In the genomic region with DNA sequence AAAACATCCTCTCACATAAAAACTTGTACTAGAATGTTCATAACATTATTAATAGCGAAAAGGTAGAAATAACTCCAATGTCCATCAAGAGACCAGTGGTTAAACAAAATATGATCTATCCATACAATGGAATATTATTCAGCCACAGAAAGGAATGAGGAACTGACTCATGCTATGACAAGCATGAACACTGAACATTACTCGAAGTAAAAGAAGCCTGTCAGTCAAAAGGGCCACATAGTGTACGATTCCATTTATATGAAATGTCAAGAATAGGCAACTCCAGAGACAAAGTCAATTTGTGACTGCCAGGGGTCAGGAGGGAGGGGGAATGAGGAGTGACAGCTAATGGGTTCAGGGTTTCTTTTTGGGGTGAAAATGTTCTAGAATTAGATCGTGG, we compare ENCODE assay signal across 11 cellular contexts. TPM values are rescaled to one million over a fixed set of nuclear protein-coding genes. Genes with fewer than 3 reads are reported as not detected.
DNase-seq lines count a peak whose midpoint lies in the region; ATAC-seq, FAIRE-seq and TF ChIP-seq lines count a peak whose summit lies in the region.
"Had no signal": no experiment of that assay in that cellular context is flagged by ENCODE, and none has a peak within 500 bp of the region (broad histone marks: within the 10 kb centered on the region; RNA-seq: fewer than 3 reads in every experiment).

No MANE protein-coding gene starts in this region.

- H3K9me3 ChIP-seq in GM12878 (replicated peaks; ENCODE audit: control insufficient read depth, insufficient read depth, low read length) = no peaks in the 10 kb centered on the region
- H3K9me3 ChIP-seq: transverse colon had no signal

- H3K4me2 ChIP-seq in GM12878 (ENCODE audit: control insufficient read depth, insufficient read depth) = peak overlapping the region; percentile 53

- no peaks in the 10 kb centered on the region for H3K4me1 ChIP-seq in GM12878 (ENCODE audit: control insufficient read depth, insufficient read depth, low read length)

- 95% methylated on average over 4 of the region's 4 CpGs for WGBS in GM12878 (ENCODE audit: insufficient coverage, insufficient replicate concordance, low lambda C conversion rate, missing lambda C conversion rate)

- peaks cover 42% of the 10 kb centered on the region for H3K79me2 ChIP-seq in GM12878 (ENCODE audit: control insufficient read depth, insufficient read depth, low read length)

- no peak for TF ChIP-seq RAD21 in GM12878 (IDR thresholded peaks at IDR 0.05; ENCODE audit: insufficient read depth, low read depth, low read length)

- H3K36me3 Mint-ChIP-seq in T-helper 1 cell treated with Interleukin-12 subunit alpha and Interleukin-12 subunit beta and Interleukin-4 antibody, amounts not matched to agents 30 μg/mL and 1 μg/mL, for 36 hours (ENCODE audit: low read depth) = peaks cover 18% of the 10 kb centered on the region
- H3K36me3 Mint-ChIP-seq in IgD-negative memory B cell = peaks cover 2% of the 10 kb centered on the region
- no peaks in the 10 kb centered on the region for H3K36me3 Mint-ChIP-seq in natural killer cell treated with Interleukin-12 subunit alpha and Interleukin-12 subunit beta and Interleukin-15 and Interleukin-18, amount 100 ng/mL, for 72 hours

- no peak for TF ChIP-seq CTCF in GM12878 (IDR thresholded peaks at IDR 0.05 in 2 of 3, conservative IDR thresholded peaks at IDR 0.05 in 1 of 3; ENCODE audit: control insufficient read depth in 2 of 3, extremely low read depth in 1 of 3, insufficient read depth in 1 of 3, low read depth in 3 of 3, low read length in 3 of 3)

- POLR2A ChIA-PET in GM12878 (lab: Charles Lee) = no interaction called here

- no peak overlapping the region for H2AFZ ChIP-seq in GM12878 (ENCODE audit: control insufficient read depth, low read depth, low read length)

- H3K27ac ChIP-seq in GM12878 (ENCODE audit: control insufficient read depth, insufficient read depth) = no peak overlapping the region
- H3K27ac ChIP-seq: transverse colon had no signal

- no peak for TF ChIP-seq EP300 in GM12878 (IDR thresholded peaks at IDR 0.05; ENCODE audit: borderline replicate concordance in 1 of 2, control insufficient read depth in 1 of 2, low read depth in 2 of 2, low read length in 2 of 2)

- peak overlapping the region; percentile 21 for H3K4me3 Mint-ChIP-seq in T-helper 1 cell treated with Interleukin-12 subunit alpha and Interleukin-12 subunit beta and Interleukin-4 antibody, amounts not matched to agents 30 μg/mL and 1 μg/mL, for 36 hours
- peak overlapping the region in 3 of 4 donors; percentile 58 to 79 (median 77) for H3K4me3 Mint-ChIP-seq in IgD-negative memory B cell
- peak overlapping the region; percentile 53 for H3K4me3 Mint-ChIP-seq in natural killer cell treated with Interleukin-12 subunit alpha and Interleukin-12 subunit beta and Interleukin-15 and Interleukin-18, amount 100 ng/mL, for 72 hours

- H3K27ac Mint-ChIP-seq in T-helper 1 cell treated with Interleukin-12 subunit alpha and Interleukin-12 subunit beta and Interleukin-4 antibody, amounts not matched to agents 30 μg/mL and 1 μg/mL, for 36 hours = no peak overlapping the region
- H3K27ac Mint-ChIP-seq in IgD-negative memory B cell = peak overlapping the region; percentile 21 to 71 (median 46)
- H3K27ac Mint-ChIP-seq in natural killer cell treated with Interleukin-12 subunit alpha and Interleukin-12 subunit beta and Interleukin-15 and Interleukin-18, amount 100 ng/mL, for 72 hours = peak overlapping the region; percentile 68 to 73

- RAD21 ChIA-PET in GM12878 (lab: Charles Lee; ENCODE audit: unreplicated experiment) = interaction anchor here (0.7 to 1.4 kb wide), 2 partner anchors 57 to 98 kb away, joined by 3 to 4 read pairs; no protein-coding TSS in a partner anchor

- SMC1A ChIA-PET in GM12878 (lab: Charles Lee; ENCODE audit: uncharacterized antibody, unreplicated experiment) = interaction anchor here (0.7 to 1.7 kb wide), 5 partner anchors 10 to 105 kb away, joined by 3 to 7 read pairs (median 6); no protein-coding TSS in a partner anchor

- BruUV-seq in GM12878 (replicated peaks; lab: Mats Ljungman, UMichigan) = no TSS peak

- H3K4me3 ChIP-seq in GM12878 = no peak overlapping the region
- H3K4me3 ChIP-seq: transverse colon had no signal

- FAIRE-seq in GM12878 (lab: Jason Lieb, UNC) (no peak), GM12892 (lab: Jason Lieb, UNC) (no peak)

- in situ Hi-C loops in GM12878 (cut with MboI) = no loop called here

- intact Hi-C loops in GM12878 (cut with micrococcal nuclease; ENCODE audit: unreplicated experiment) = loop anchor here (5.0 kb wide), 1 partner anchor 98 kb away; no protein-coding TSS in a partner anchor

- H3K9me3 Mint-ChIP-seq in T-helper 1 cell treated with Interleukin-12 subunit alpha and Interleukin-12 subunit beta and Interleukin-4 antibody, amounts not matched to agents 30 μg/mL and 1 μg/mL, for 36 hours = no peaks in the 10 kb centered on the region
- H3K9me3 Mint-ChIP-seq in IgD-negative memory B cell = no peaks in the 10 kb centered on the region
- no peaks in the 10 kb centered on the region for H3K9me3 Mint-ChIP-seq in natural killer cell treated with Interleukin-12 subunit alpha and Interleukin-12 subunit beta and Interleukin-15 and Interleukin-18, amount 100 ng/mL, for 72 hours

- H4K20me1 ChIP-seq in GM12878 (ENCODE audit: control insufficient read depth, insufficient read depth) = no peaks in the 10 kb centered on the region

- CTCF ChIA-PET in GM12878 (lab: Yijun Ruan, JAX) = interaction anchor here (0.7 to 1.2 kb wide), 3 partner anchors 33 to 104 kb away, joined by 3 to 4 read pairs (median 3); no protein-coding TSS in a partner anchor

- no peaks in the 10 kb centered on the region for H3K27me3 Mint-ChIP-seq in T-helper 1 cell treated with Interleukin-12 subunit alpha and Interleukin-12 subunit beta and Interleukin-4 antibody, amounts not matched to agents 30 μg/mL and 1 μg/mL, for 36 hours (ENCODE audit: low read depth)
- no peaks in the 10 kb centered on the region for H3K27me3 Mint-ChIP-seq in IgD-negative memory B cell
- H3K27me3 Mint-ChIP-seq in natural killer cell treated with Interleukin-12 subunit alpha and Interleukin-12 subunit beta and Interleukin-15 and Interleukin-18, amount 100 ng/mL, for 72 hours = no peaks in the 10 kb centered on the region

- TF ChIP-seq POLR2A in GM12878 (IDR thresholded peaks at IDR 0.05; ENCODE audit: low read depth, low read length) = no peak
- TF ChIP-seq POLR2A in GM12892 (IDR thresholded peaks at IDR 0.05; ENCODE audit: low read depth, low read length) = no peak

- ATAC-seq in GM12878 (no peak), HG03095 (IDR thresholded peaks at IDR 0.05; ENCODE audit: unreplicated experiment) (no peak)
- ATAC-seq in natural killer cell treated with Interleukin-12 subunit alpha and Interleukin-12 subunit beta and Interleukin-15 and Interleukin-18, amount 100 ng/mL, for 72 hours = no peak
- ATAC-seq: left lobe of liver had no signal

- H3K9ac ChIP-seq in GM12878 (ENCODE audit: control insufficient read depth, insufficient read depth, low read length) = no peak overlapping the region

- peaks cover 29% of the 10 kb centered on the region for H3K4me1 Mint-ChIP-seq in T-helper 1 cell treated with Interleukin-12 subunit alpha and Interleukin-12 subunit beta and Interleukin-4 antibody, amounts not matched to agents 30 μg/mL and 1 μg/mL, for 36 hours (ENCODE audit: low read depth)
- H3K4me1 Mint-ChIP-seq in IgD-negative memory B cell = peaks cover 23 to 31% (median 29%) of the 10 kb centered on the region in 3 donors
- H3K4me1 Mint-ChIP-seq in natural killer cell treated with Interleukin-12 subunit alpha and Interleukin-12 subunit beta and Interleukin-15 and Interleukin-18, amount 100 ng/mL, for 72 hours (ENCODE audit: low read depth in 2 of 2) = peaks cover 33 to 35% of the 10 kb centered on the region in 2 donors

- DNase-seq in T-helper 1 cell (no peak), GM12878 (ENCODE audit: low read depth, low spot score) (no peak), DMS79 (lab: John Stamatoyannopoulos, UW) (no peak), GM12892 (ENCODE audit: insufficient read length) (no peak)
- DNase-seq in natural killer cell treated with Interleukin-12 subunit alpha and Interleukin-12 subunit beta and Interleukin-15 and Interleukin-18, amount 100 ng/mL, for 72 hours (ENCODE audit: low spot score) = no peak
- DNase-seq: SW 1271, transverse colon had no signal

- H3K36me3 ChIP-seq in GM12878 (ENCODE audit: control insufficient read depth in 2 of 2, insufficient read depth in 2 of 2, low read length in 1 of 2) = peaks cover 0 to under 1% of the 10 kb centered on the region in 2 experiments; a peak in 1 of 4 replicates
- H3K36me3 ChIP-seq: transverse colon had no signal

- H3K27me3 ChIP-seq in GM12878 (replicated peaks in 1 of 2; ENCODE audit: control insufficient read depth in 2 of 2, insufficient read depth in 2 of 2, low read length in 1 of 2) = no peaks in the 10 kb centered on the region
- H3K27me3 ChIP-seq: transverse colon had no signal

TF ChIP-seq in GM12878, 131 proteins besides CTCF, POLR2A, EP300 and RAD21 (continues in another document):
- no peak for TF ChIP-seq CBX5 (IDR thresholded peaks at IDR 0.05; ENCODE audit: low read depth)

RNA-seq across cellular contexts. Expression of gene VPS26C, which starts 2.3 kb away (rescaled TPM):
- polyA plus RNA-seq in IgD-negative memory B cell = 64.8 TPM
- 140 and 151 TPM in 2 replicates for total RNA-seq in GM12878 (2013; cell fraction: nucleolus; rRNA removed)
- total RNA-seq in GM12878 (2014; rRNA removed) = 58.1 and 64.9 TPM in 2 replicates
- 49.5 and 49.9 TPM in 2 replicates for total RNA-seq in GM12878 (2014; rRNA removed; fragmentation: Illumina TruSeq; extraction: Trizol)
- total RNA-seq in GM12878 (2021) = 42.9 and 47.9 TPM in 2 replicates
- 34.7 TPM for polyA plus RNA-seq in GM12878 (2011; ENCODE audit: low read depth)
- polyA plus RNA-seq in GM12878 (2011; rRNA removed) = 65.1 and 67.0 TPM in 2 replicates
- polyA plus RNA-seq in GM12878 (2011; cell fraction: cytosol; rRNA removed) = 61.5 and 64.4 TPM in 2 replicates
- polyA plus RNA-seq in GM12878 (2011; cell fraction: nucleus; rRNA removed) = 39.2 and 43.9 TPM in 2 replicates
- polyA plus RNA-seq in GM12878 (2012) = 39.6 and 42.4 TPM in 2 replicates
- 55.1 and 56.9 TPM in 2 replicates for polyA plus RNA-seq in GM12878 (2014; fragmentation: Illumina TruSeq; extraction: Trizol)
- 10 to 100 TPM; 36.8 to 39.6 TPM for polyA plus RNA-seq in GM12878 (2014; fragmentation: Nextera tagmentation; extraction: Ambion mirVana)
- polyA plus RNA-seq in GM12878 (2014; rRNA removed) = 48.0 and 55.5 TPM in 2 replicates
- polyA plus RNA-seq in GM12878 (2016; fragmentation: Nextera tagmentation; extraction: Ambion mirVana) = 10 to 100 TPM; 32.5 to 41.5 TPM
- polyA minus RNA-seq in GM12878 (2011; rRNA and poly(A)+ RNA removed) = 50.7 and 54.3 TPM in 2 replicates
- polyA minus RNA-seq in GM12878 (2011; cell fraction: cytosol; rRNA and poly(A)+ RNA removed) = 25.3 and 28.4 TPM in 2 replicates
- polyA minus RNA-seq in GM12878 (2011; cell fraction: nucleus; rRNA and poly(A)+ RNA removed) = 24.1 and 34.9 TPM in 2 replicates
- 10 to 100 TPM; 62.0 to 87.0 TPM for total RNA-seq in natural killer cell treated with Interleukin-12 subunit alpha and Interleukin-12 subunit beta and Interleukin-15 and Interleukin-18, amount 100 ng/mL, for 72 hours
- polyA plus RNA-seq in GM12892 (2012; ENCODE audit: missing spikeins) = 46.2 TPM

Comparison
In these comparisons a context has a peak if more than half of its experiments do, and no peak if none do; other contexts are left out.
1. H3K4me3 Mint-ChIP-seq: peak in every context shown above with its lines; median percentile 77 in IgD-negative memory B cell; 53 in natural killer cell treated with Interleukin-12 subunit alpha and Interleukin-12 subunit beta and Interleukin-15 and Interleukin-18, amount 100 ng/mL, for 72 hours; 21 in T-helper 1 cell treated with Interleukin-12 subunit alpha and Interleukin-12 subunit beta and Interleukin-4 antibody, amounts not matched to agents 30 μg/mL and 1 μg/mL, for 36 hours.